ENCODE assay signal across 15 cellular contexts in the genomic region with DNA sequence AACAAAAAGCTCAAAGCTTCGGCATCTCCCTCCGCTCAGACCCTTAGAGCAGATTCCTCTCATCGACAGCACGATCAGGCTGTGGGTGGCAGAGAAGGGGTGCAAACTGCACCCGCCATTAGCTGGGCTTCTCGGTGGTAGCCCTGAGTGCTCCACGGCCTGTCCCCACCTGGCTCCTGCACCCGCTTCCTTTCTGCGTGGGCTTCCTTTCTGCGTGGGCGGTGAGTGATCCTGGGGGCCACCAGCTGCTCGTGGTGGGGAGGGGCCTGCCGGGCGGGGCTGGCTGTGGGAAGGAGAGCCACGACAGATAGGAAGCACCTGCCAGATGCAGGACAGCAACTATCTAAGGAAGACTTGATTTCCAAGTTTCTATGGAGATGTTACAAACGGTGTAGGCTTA. TPM values are rescaled to one million over a fixed set of nuclear protein-coding genes. Genes with fewer than 3 reads are reported as not detected.
DNase-seq lines count a peak whose midpoint lies in the region; ATAC-seq, FAIRE-seq and TF ChIP-seq lines count a peak whose summit lies in the region.
"Had no signal": no experiment of that assay in that cellular context is flagged by ENCODE, and none has a peak within 500 bp of the region (broad histone marks: within the 10 kb centered on the region; RNA-seq: fewer than 3 reads in every experiment).

No MANE protein-coding gene starts in this region.

- H3K4me3 ChIP-seq in BLaER1 (peak overlapping the region; percentile 29), HepG2 (replicated peaks in 1 of 3; ENCODE audit: insufficient read depth in 1 of 3, low read depth in 2 of 3, low read length in 3 of 3) (no peak overlapping the region), gastroesophageal sphincter (no peak overlapping the region), ovary (no peak overlapping the region)
- no peak overlapping the region for H3K4me3 ChIP-seq in CD4-positive, alpha-beta memory T cell (ENCODE audit: low read length in 2 of 2)
- H3K4me3 ChIP-seq: HAP-1 had no signal

- no peaks in the 10 kb centered on the region for H3K9me3 ChIP-seq in BLaER1
- no peaks in the 10 kb centered on the region for H3K9me3 ChIP-seq in CD4-positive, alpha-beta memory T cell (ENCODE audit: control insufficient read depth in 1 of 2, low read length in 2 of 2)
- H3K9me3 ChIP-seq in HepG2 (ENCODE audit: low read length): no peaks in the 10 kb centered on the region
- H3K9me3 ChIP-seq in gastroesophageal sphincter: peaks cover 0 to under 1% (median 0%) of the 10 kb centered on the region in 3 donors
- no peaks in the 10 kb centered on the region for H3K9me3 ChIP-seq in ovary
- H3K9me3 ChIP-seq: HAP-1 had no signal

- peak overlapping the region; percentile 90 for H3K27ac ChIP-seq in BLaER1
- H3K27ac ChIP-seq in CD4-positive, alpha-beta memory T cell (ENCODE audit: low read depth, low read length): no peak overlapping the region
- H3K27ac ChIP-seq in HepG2 (ENCODE audit: extremely low read length, insufficient read depth, low read length): no peak overlapping the region
- H3K27ac ChIP-seq in gastroesophageal sphincter: no peak overlapping the region
- H3K27ac ChIP-seq in ovary: no peak overlapping the region
- H3K27ac ChIP-seq: C4-2B had no signal

- peaks cover 36% of the 10 kb centered on the region for H3K36me3 ChIP-seq in BLaER1
- peaks cover 34% of the 10 kb centered on the region for H3K36me3 ChIP-seq in CD4-positive, alpha-beta memory T cell (ENCODE audit: insufficient read depth, low read length)
- peaks cover 24 to 46% of the 10 kb centered on the region in 2 experiments; a peak in 4 of 5 replicates for H3K36me3 ChIP-seq in HepG2 (replicated peaks in 1 of 2; ENCODE audit: control insufficient read depth in 1 of 2, insufficient read depth in 2 of 2, low read length in 2 of 2)
- peaks cover 0 to 61% of the 10 kb centered on the region in 2 donors for H3K36me3 ChIP-seq in gastroesophageal sphincter
- no peaks in the 10 kb centered on the region for H3K36me3 ChIP-seq in ovary

- H3K4me3 Mint-ChIP-seq in CD4-positive, alpha-beta memory T cell: no peak overlapping the region
- H3K4me3 Mint-ChIP-seq in activated CD8-positive, alpha-beta T cell treated with anti-CD3 and anti-CD28 coated beads for 36 hours: no peak overlapping the region

- H3K36me3 Mint-ChIP-seq in CD4-positive, alpha-beta memory T cell: peaks cover 16 to 35% of the 10 kb centered on the region in 2 donors
- peaks cover 17% of the 10 kb centered on the region for H3K36me3 Mint-ChIP-seq in activated CD8-positive, alpha-beta T cell treated with anti-CD3 and anti-CD28 coated beads for 36 hours (ENCODE audit: low read depth)

- H3K9ac ChIP-seq in BLaER1: peak overlapping the region; percentile 74
- no peak overlapping the region for H3K9ac ChIP-seq in HepG2 (ENCODE audit: insufficient read depth, low read depth, low read length)

- no peak for TF ChIP-seq CTCF in activated CD8-positive, alpha-beta T cell treated with anti-CD3 and anti-CD28 coated beads for 36 hours (IDR thresholded peaks at IDR 0.05)
- TF ChIP-seq CTCF in HepG2 (CRISPR knock-in tag; IDR thresholded peaks at IDR 0.05) (no peak), gastroesophageal sphincter (IDR thresholded peaks at IDR 0.05) (no peak), ovary (IDR thresholded peaks at IDR 0.05) (no peak)

- intact Hi-C loops in CD4-positive, alpha-beta memory T cell (cut with micrococcal nuclease): no loop called here
- intact Hi-C loops in activated CD8-positive, alpha-beta T cell treated with anti-CD3 and anti-CD28 coated beads for 36 hours (cut with micrococcal nuclease): no loop called here
- intact Hi-C loops in HepG2 (cut with micrococcal nuclease; ENCODE audit: unreplicated experiment): no loop called here
- intact Hi-C loops in ovary (cut with DNase I): loop anchor here in 1 of 4 donors (10.0 kb wide), 1 partner anchor 52 kb away; the partner anchor contains the start of gene BRD1

- H3K27me3 ChIP-seq in BLaER1: no peaks in the 10 kb centered on the region
- no peaks in the 10 kb centered on the region for H3K27me3 ChIP-seq in CD4-positive, alpha-beta memory T cell (ENCODE audit: insufficient read depth, low read length)
- no peaks in the 10 kb centered on the region for H3K27me3 ChIP-seq in HepG2 (ENCODE audit: control insufficient read depth in 1 of 2, insufficient read depth in 2 of 2, low read length in 2 of 2)
- no peaks in the 10 kb centered on the region for H3K27me3 ChIP-seq in gastroesophageal sphincter
- H3K27me3 ChIP-seq in ovary: no peaks in the 10 kb centered on the region

- no peak for FAIRE-seq in HepG2 (lab: Jason Lieb, UNC)

- H3K9me3 Mint-ChIP-seq in CD4-positive, alpha-beta memory T cell: no peaks in the 10 kb centered on the region
- no peaks in the 10 kb centered on the region for H3K9me3 Mint-ChIP-seq in activated CD8-positive, alpha-beta T cell treated with anti-CD3 and anti-CD28 coated beads for 36 hours

- H4K20me1 ChIP-seq in BLaER1: peaks cover 19% of the 10 kb centered on the region
- no peaks in the 10 kb centered on the region for H4K20me1 ChIP-seq in HepG2 (ENCODE audit: insufficient read depth, low read length)

- H3K4me1 Mint-ChIP-seq in CD4-positive, alpha-beta memory T cell: peaks cover 1 to 7% (median 5%) of the 10 kb centered on the region in 4 donors
- peaks cover 13% of the 10 kb centered on the region for H3K4me1 Mint-ChIP-seq in activated CD8-positive, alpha-beta T cell treated with anti-CD3 and anti-CD28 coated beads for 36 hours (ENCODE audit: low read depth)

- TF ChIP-seq EP300 in HepG2 (IDR thresholded peaks at IDR 0.05; ENCODE audit: low read depth in 2 of 2, low read length in 2 of 2): no peak
- TF ChIP-seq EP300 in HepG2 (CRISPR knock-in tag; IDR thresholded peaks at IDR 0.05; ENCODE audit: borderline replicate concordance): no peak
- no peak for TF ChIP-seq EP300 in gastroesophageal sphincter (IDR thresholded peaks at IDR 0.05)
- TF ChIP-seq EP300 in ovary (IDR thresholded peaks at IDR 0.05): no peak

- H3K4me1 ChIP-seq in BLaER1: peaks cover 99% of the 10 kb centered on the region
- no peaks in the 10 kb centered on the region for H3K4me1 ChIP-seq in CD4-positive, alpha-beta memory T cell (ENCODE audit: insufficient read depth, low read length)
- H3K4me1 ChIP-seq in HepG2 (ENCODE audit: insufficient read depth, low read length): no peaks in the 10 kb centered on the region
- peaks cover 0 to 12% (median 0%) of the 10 kb centered on the region in 3 donors for H3K4me1 ChIP-seq in gastroesophageal sphincter
- peaks cover 27% of the 10 kb centered on the region for H3K4me1 ChIP-seq in ovary (ENCODE audit: insufficient read depth)

- no peaks in the 10 kb centered on the region for H3K79me2 ChIP-seq in HepG2 (ENCODE audit: insufficient read depth, low read length)

- peak overlapping the region in 4 of 7 donors; percentile 35 to 57 (median 47) for H3K27ac Mint-ChIP-seq in CD4-positive, alpha-beta memory T cell
- peak overlapping the region; percentile 68 for H3K27ac Mint-ChIP-seq in activated CD8-positive, alpha-beta T cell treated with anti-CD3 and anti-CD28 coated beads for 36 hours

- BruUV-seq in HepG2 (replicated peaks; lab: Mats Ljungman, UMichigan): no TSS peak

- no peaks in the 10 kb centered on the region for H3K27me3 Mint-ChIP-seq in CD4-positive, alpha-beta memory T cell
- H3K27me3 Mint-ChIP-seq in activated CD8-positive, alpha-beta T cell treated with anti-CD3 and anti-CD28 coated beads for 36 hours: no peaks in the 10 kb centered on the region

- in situ Hi-C loops in HepG2 (cut with HindIII; ENCODE audit: extremely low pct_ligation_motif_present, low pct_unique_long_range_greater_than_20kb): no loop called here

- H3K4me2 ChIP-seq in BLaER1 (peak overlapping the region; percentile 87), HepG2 (ENCODE audit: low read depth, low read length) (no peak overlapping the region)

- no peak for TF ChIP-seq RAD21 in HepG2 (CRISPR knock-in tag; IDR thresholded peaks at IDR 0.05)

- DNase-seq in CD4-positive, alpha-beta memory T cell: no peak
- DNase-seq in activated CD8-positive, alpha-beta T cell treated with anti-CD3 and anti-CD28 coated beads for 36 hours: peak; percentile 21
- DNase-seq in HepG2 (ENCODE audit: low spot score): no peak
- DNase-seq in ovary: no peak
- DNase-seq: DMS79 treated with DMSO at 0.1 percent for 48 hours, NCI-H187, NCI-H2107, NCI-H510A, NCI-H748 treated with DMSO at 0.1 percent for 48 hours, OCI-M1 had no signal

- POLR2A ChIA-PET in CD4-positive, alpha-beta memory T cell (lab: Charles Lee; ENCODE audit: partially characterized antibody): no interaction called here
- POLR2A ChIA-PET in activated CD8-positive, alpha-beta T cell treated with anti-CD3 and anti-CD28 coated beads for 36 hours (lab: Charles Lee): no interaction called here
- POLR2A ChIA-PET in HepG2 (lab: Yijun Ruan, JAX): no interaction called here

- 97% methylated on average over 15 of the region's 16 CpGs for WGBS in HepG2 (ENCODE audit: low lambda C conversion rate)
- WGBS in gastroesophageal sphincter (ENCODE audit: low coverage in 1 of 2), 2 donors: 20 to 38% methylated on average over 1 to 3 of the region's 16 CpGs
- WGBS in ovary, 3 donors: 35 to 45% (median 44%) methylated on average over 16 of the region's 16 CpGs

- peak; percentile 25 for ATAC-seq in activated CD8-positive, alpha-beta T cell treated with anti-CD3 and anti-CD28 coated beads for 36 hours
- ATAC-seq in HepG2: no peak
- no peak for ATAC-seq in HG03095 (IDR thresholded peaks at IDR 0.05; ENCODE audit: unreplicated experiment)
- ATAC-seq in gastroesophageal sphincter: no peak

- TF ChIP-seq POLR2A in HepG2 (IDR thresholded peaks at IDR 0.05; ENCODE audit: insufficient read depth in 1 of 2, low read depth in 2 of 2, low read length in 2 of 2): no peak
- TF ChIP-seq POLR2A in gastroesophageal sphincter (IDR thresholded peaks at IDR 0.05): no peak
- no peak for TF ChIP-seq POLR2A in ovary (IDR thresholded peaks at IDR 0.05)

- H2AFZ ChIP-seq in HepG2 (ENCODE audit: low read length): no peak overlapping the region

- CTCF ChIA-PET in CD4-positive, alpha-beta memory T cell (lab: Charles Lee; ENCODE audit: partially characterized antibody): interaction anchor here (1.7 kb wide), 1 partner anchor 10 kb away, joined by 4 read pairs; no protein-coding TSS in a partner anchor
- CTCF ChIA-PET in activated CD8-positive, alpha-beta T cell treated with anti-CD3 and anti-CD28 coated beads for 36 hours (lab: Charles Lee): interaction anchor here (0.9 kb wide), 1 partner anchor 258 kb away, joined by 4 read pairs; no protein-coding TSS in a partner anchor
- CTCF ChIA-PET in HepG2 (lab: Yijun Ruan, JAX; ENCODE audit: low intra/inter-chr PET ratio, low total read pairs): no interaction called here

RNA-seq across cellular contexts. Expression of gene BRD1, which starts 55.0 kb away (rescaled TPM):
- total RNA-seq in CD4-positive, alpha-beta memory T cell: 10 to 100 TPM; 84.0 to 88.1 TPM
- polyA plus RNA-seq in CD4-positive, alpha-beta memory T cell: 1 to 10 TPM in 1 of 2 donors, under 1 TPM in 1; 0.94 to 5.1 TPM
- 10 to 100 TPM; 24.5 to 29.0 TPM for total RNA-seq in activated CD8-positive, alpha-beta T cell treated with anti-CD3 and anti-CD28 coated beads for 36 hours
- total RNA-seq in HepG2 (2016; rRNA removed; fragmentation: Illumina TruSeq; extraction: Trizol) (6.6 and 12.0 TPM in 2 replicates), gastroesophageal sphincter (10 to 100 TPM; 36.0 to 66.0 (median 45.5) TPM), ovary (10 to 100 TPM; 27.3 to 45.6 (median 40.2) TPM)
- 6.1 and 7.5 TPM in 2 replicates for total RNA-seq in HepG2 (2016; cell fraction: cytosol; rRNA removed; fragmentation: Illumina TruSeq; extraction: Trizol; ENCODE audit: low read depth)
- 6.3 and 13.3 TPM in 2 replicates for total RNA-seq in HepG2 (2016; cell fraction: insoluble cytoplasmic fraction; rRNA removed; fragmentation: Illumina TruSeq; extraction: Trizol)
- total RNA-seq in HepG2 (2016; cell fraction: membrane; rRNA removed; fragmentation: Illumina TruSeq; extraction: Trizol): 6.7 and 8.2 TPM in 2 replicates
- 14.2 and 15.7 TPM in 2 replicates for total RNA-seq in HepG2 (2016; cell fraction: nucleus; rRNA removed; fragmentation: Illumina TruSeq; extraction: Trizol)
- polyA plus RNA-seq in HepG2 (2011; rRNA removed) (5.1 and 6.4 TPM in 2 replicates), ovary (10 to 100 TPM; 13.6 to 33.4 TPM)
- polyA plus RNA-seq in HepG2 (2011; cell fraction: cytosol; rRNA removed): 3.8 and 3.9 TPM in 2 replicates
- polyA plus RNA-seq in HepG2 (2011; cell fraction: nucleus; rRNA removed): 29.0 and 31.0 TPM in 2 replicates
- polyA plus RNA-seq in HepG2 (2012): 14.8 and 16.2 TPM in 2 replicates
- polyA plus RNA-seq in HepG2 (2016; cell fraction: cytosol; fragmentation: Illumina TruSeq; extraction: Trizol; ENCODE audit: low read depth): 0.67 and 0.95 TPM in 2 replicates
- polyA plus RNA-seq in HepG2 (2016; cell fraction: insoluble cytoplasmic fraction; fragmentation: Illumina TruSeq; extraction: Trizol; ENCODE audit: low read depth): 8.8 and 10.0 TPM in 2 replicates
- polyA plus RNA-seq in HepG2 (2016; cell fraction: membrane; fragmentation: Illumina TruSeq; extraction: Trizol; ENCODE audit: low read depth): 2.6 and 3.2 TPM in 2 replicates
- polyA plus RNA-seq in HepG2 (2016; cell fraction: nucleus; fragmentation: Illumina TruSeq; extraction: Trizol; ENCODE audit: insufficient read depth, low read depth): 28.8 and 30.8 TPM in 2 replicates
- polyA minus RNA-seq in HepG2 (2011; rRNA and poly(A)+ RNA removed; ENCODE audit: low replicate concordance): 4.2 and 8.4 TPM in 2 replicates
- polyA minus RNA-seq in HepG2 (2011; cell fraction: cytosol; rRNA and poly(A)+ RNA removed): 7.6 and 8.3 TPM in 2 replicates
- 29.1 and 32.0 TPM in 2 replicates for polyA minus RNA-seq in HepG2 (2011; cell fraction: nucleus; rRNA and poly(A)+ RNA removed)
